24 cellular contexts compared by ENCODE assay signal in the genomic region with DNA sequence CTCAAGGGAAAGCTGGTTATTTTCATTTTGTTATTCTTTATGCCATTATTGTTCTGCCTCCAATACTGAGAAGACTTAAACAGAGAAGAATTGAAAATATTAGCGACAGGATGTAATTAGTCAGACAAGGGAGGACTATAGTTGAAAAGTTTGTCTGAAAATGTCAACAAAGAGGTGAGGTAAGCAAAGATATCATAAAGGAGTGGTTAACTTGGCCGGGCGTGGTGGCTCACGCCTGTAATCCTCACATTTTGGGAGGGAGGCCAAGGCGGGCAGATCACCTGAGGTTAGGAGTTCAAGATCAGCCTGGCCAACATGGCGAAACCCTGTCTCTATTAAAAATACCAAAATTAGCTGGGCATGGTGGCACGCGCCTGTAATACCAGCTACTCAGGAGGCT. TPM values are rescaled to one million over a fixed set of nuclear protein-coding genes. Genes with fewer than 3 reads are reported as not detected.
DNase-seq lines count a peak whose midpoint lies in the region; FAIRE-seq and TF ChIP-seq lines count a peak whose summit lies in the region.
"Had no signal": no experiment of that assay in that cellular context is flagged by ENCODE, and none has a peak within 500 bp of the region (broad histone marks: within the 10 kb centered on the region; RNA-seq: fewer than 3 reads in every experiment).

No MANE protein-coding gene starts in this region.

- H3K4me1 ChIP-seq in HEK293 (ENCODE audit: control insufficient read depth, insufficient read depth, low read length), result no peaks in the 10 kb centered on the region

- DNase-seq in bronchial epithelial cell (ENCODE audit: low read depth) (peak; percentile 46), epithelial cell of esophagus (ENCODE audit: low read depth) (peak; percentile 17), mesothelial cell of epicardium (ENCODE audit: low spot score in 2 of 2, unreplicated experiment in 2 of 2) (no peak), iPS-NIHi11 (ENCODE audit: low spot score) (no peak), NCI-H187 (lab: John Stamatoyannopoulos, UW) (no peak)
- DNase-seq: CD4-positive, CD25-positive, alpha-beta regulatory T cell; CD8-positive, alpha-beta T cell; DMS 273 treated with DMSO at 0.1 percent for 48 hours; DMS79; EL; GDM1; GM23248; H7; HCEC 1CT had no signal

- no peak overlapping the region for H3K27ac Mint-ChIP-seq in mesothelial cell of epicardium
- H3K27ac Mint-ChIP-seq: B cell; CD8-positive, alpha-beta T cell had no signal

- no peaks in the 10 kb centered on the region for H3K9me3 Mint-ChIP-seq in mesothelial cell of epicardium
- H3K9me3 Mint-ChIP-seq: CD8-positive, alpha-beta T cell had no signal

- TF ChIP-seq CTCF in HEK293 (tag by site-specific recombination; IDR thresholded peaks at IDR 0.05), result no peak
- no peak for TF ChIP-seq CTCF in bronchial epithelial cell (IDR thresholded peaks at IDR 0.05; ENCODE audit: insufficient read depth, low read length, severe bottlenecking)
- TF ChIP-seq CTCF in epithelial cell of esophagus (IDR thresholded peaks at IDR 0.05; ENCODE audit: insufficient read depth, low read depth, low read length, missing control alignments), result no peak
- TF ChIP-seq CTCF in mesothelial cell of epicardium (IDR thresholded peaks at IDR 0.05; ENCODE audit: unreplicated experiment), result no peak

- H3K36me3 ChIP-seq in HEK293 (ENCODE audit: control insufficient read depth in 2 of 2, insufficient read depth in 1 of 2, low read length in 2 of 2) (no peaks in the 10 kb centered on the region), bronchial epithelial cell (ENCODE audit: control insufficient read depth, insufficient read depth, low read length) (no peaks in the 10 kb centered on the region)
- H3K36me3 ChIP-seq: BLaER1 had no signal

- H3K4me3 ChIP-seq in HEK293 (ENCODE audit: low read depth, low read length), result no peak overlapping the region
- H3K4me3 ChIP-seq in bronchial epithelial cell (ENCODE audit: low read depth, low read length), result no peak overlapping the region
- no peak overlapping the region for H3K4me3 ChIP-seq in epithelial cell of esophagus (ENCODE audit: low read length)
- H3K4me3 ChIP-seq: BLaER1, GM12878, GM23248 had no signal

- no peak overlapping the region for H3K27ac ChIP-seq in HEK293 (ENCODE audit: extremely low read depth, low read depth, low read length)
- H3K27ac ChIP-seq: 22Rv1, BLaER1, C4-2B, GM23248 had no signal

- H3K36me3 Mint-ChIP-seq in mesothelial cell of epicardium, result no peaks in the 10 kb centered on the region
- H3K36me3 Mint-ChIP-seq: CD4-positive, CD25-positive, alpha-beta regulatory T cell had no signal

- no peak overlapping the region for H3K4me3 Mint-ChIP-seq in mesothelial cell of epicardium
- H3K4me3 Mint-ChIP-seq: B cell; CD8-positive, alpha-beta T cell had no signal

- CTCF ChIA-PET in HEK293 (lab: Yijun Ruan, JAX), result interaction anchor here (0.6 to 0.7 kb wide), 3 partner anchors 87 to 529 kb away, joined by 3 to 7 read pairs (median 3); no protein-coding TSS in a partner anchor

- H3K27me3 ChIP-seq in bronchial epithelial cell (ENCODE audit: control insufficient read depth, insufficient read depth, low read length), result no peaks in the 10 kb centered on the region
- H3K27me3 ChIP-seq: BLaER1 had no signal

- no peaks in the 10 kb centered on the region for H3K9me3 ChIP-seq in HEK293 (ENCODE audit: control insufficient read depth, insufficient read depth, low read depth, low read length)

- POLR2A ChIA-PET in HEK293 (lab: Yijun Ruan, JAX), result no interaction called here

- H3K27me3 Mint-ChIP-seq in mesothelial cell of epicardium (ENCODE audit: low read depth), result peaks cover 35% of the 10 kb centered on the region
- H3K27me3 Mint-ChIP-seq: B cell had no signal

- FAIRE-seq in bronchial epithelial cell (lab: Jason Lieb, UNC), result no peak
- FAIRE-seq: A204.1, D721Med, GM12878, GM19239, H1 had no signal

- peaks cover 5% of the 10 kb centered on the region for H3K4me1 Mint-ChIP-seq in mesothelial cell of epicardium

TF ChIP-seq in HEK293, 187 proteins besides CTCF, POLR2A, EP300 and RAD21:
- TF ChIP-seq KLF1 (tag by site-specific recombination; IDR thresholded peaks at IDR 0.05) (peak; percentile 63; the same call in 1 of the 2 replicates), ZNF555 (tag by site-specific recombination; conservative IDR thresholded peaks at IDR 0.05) (no peak), ZNF423 (tag by site-specific recombination; IDR thresholded peaks at IDR 0.05) (no peak), KLF17 (tag by site-specific recombination; IDR thresholded peaks at IDR 0.05) (0 out of 2 replicates have a peak, but pooled peaks have one; percentile 36)
TF ChIP-seq in HEK293: peak in this region for 2.

RNA-seq across cellular contexts. Expression of gene HYLS1, which starts 4.1 kb away (rescaled TPM):
- 2.9 and 3.5 TPM in 2 replicates for total RNA-seq in bronchial epithelial cell
- 5.2 to 5.8 TPM (median 5.4 TPM) in 3 replicates for total RNA-seq in mesothelial cell of epicardium

RNA-seq across cellular contexts. Expression of gene PUS3, which starts 19.6 kb away (rescaled TPM):
- total RNA-seq in bronchial epithelial cell (11.6 and 19.5 TPM in 2 replicates), mesothelial cell of epicardium (9.1 to 9.9 TPM (median 9.7 TPM) in 3 replicates)

RNA-seq across cellular contexts. Expression of gene DDX25, which starts 20.9 kb away (rescaled TPM):
- not detected in 2 replicates for total RNA-seq in bronchial epithelial cell
- total RNA-seq in mesothelial cell of epicardium, result 0.98 to 1.7 TPM (median 1.1 TPM) in 3 replicates
- total RNA-seq: B cell; CD4-positive, CD25-positive, alpha-beta regulatory T cell; GM12878; GM23248 had no signal

RNA-seq across cellular contexts. Expression of gene PATE4, which starts 50.3 kb away (rescaled TPM):
- total RNA-seq in bronchial epithelial cell, result not detected in 2 replicates
- not detected in 3 replicates for total RNA-seq in mesothelial cell of epicardium
- total RNA-seq: B cell; CD4-positive, CD25-positive, alpha-beta regulatory T cell; CD8-positive, alpha-beta T cell; GM12878; GM23248; H1; H7 had no signal

Comparison
In these comparisons a context has a peak if more than half of its experiments do, and no peak if none do; other contexts are left out.
1. DNase-seq: peak in bronchial epithelial cell (single experiment) and epithelial cell of esophagus (single experiment); none in mesothelial cell of epicardium (0 of 2), iPS-NIHi11 (single experiment) and NCI-H187 (0 of 2).